1 cellular context compared by ENCODE assay signal in the genomic region with DNA sequence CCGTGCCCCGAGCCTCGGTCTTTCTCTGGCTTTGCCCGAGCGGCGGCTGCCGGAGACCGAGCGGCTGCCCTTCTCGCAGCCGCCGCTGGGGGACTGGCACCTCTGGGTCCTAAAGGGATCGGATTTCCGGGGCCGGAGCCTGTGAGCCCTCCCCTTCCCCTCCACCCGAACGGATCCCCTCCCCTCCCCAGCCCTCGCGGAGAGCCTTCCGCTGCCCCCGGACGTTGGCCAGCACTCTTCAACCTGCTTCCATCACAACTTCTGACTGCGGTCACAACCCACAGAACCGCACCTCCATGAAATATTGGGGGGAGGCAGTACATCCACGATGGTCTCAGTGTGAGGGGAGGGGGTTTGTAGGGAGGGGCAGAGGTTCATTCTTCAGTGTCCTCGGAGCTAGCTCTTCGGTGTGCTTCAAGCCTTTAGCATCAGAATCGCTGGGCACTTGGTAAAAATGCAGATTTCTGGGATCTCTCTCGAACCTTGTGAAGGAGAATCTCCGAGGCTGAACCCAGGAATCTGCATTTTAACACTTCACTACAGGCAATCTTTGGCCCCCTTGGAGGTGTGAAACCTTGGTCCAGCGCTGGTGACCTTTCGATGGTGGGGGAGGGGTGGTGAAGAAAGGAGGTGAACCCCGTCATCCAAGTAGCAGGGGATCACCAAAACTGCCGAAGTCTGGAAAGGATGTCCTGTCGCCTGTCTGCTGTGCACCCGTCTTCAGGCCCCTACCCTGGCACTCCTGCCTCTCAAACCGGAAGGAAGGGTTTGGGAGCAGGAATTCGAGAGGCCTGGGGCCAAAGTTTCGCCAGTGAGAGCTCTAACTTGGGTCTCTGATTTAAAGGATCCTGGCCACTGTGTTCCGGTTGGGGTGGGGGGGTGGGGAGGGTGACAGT.
TF ChIP-seq lines count a peak whose summit lies in the region.

No MANE protein-coding gene starts in this region.

TF ChIP-seq in HEK293, 187 proteins besides CTCF, POLR2A, EP300 and RAD21 (continued from another document and continues in another):
- TF ChIP-seq PRDM10 (tag by site-specific recombination; IDR thresholded peaks at IDR 0.05): peak; percentile 57; the same call in 1 of the 2 replicates
- TF ChIP-seq ZNF658 (tag by site-specific recombination; IDR thresholded peaks at IDR 0.05): no peak
- no peak for TF ChIP-seq ZNF626 (tag by site-specific recombination; IDR thresholded peaks at IDR 0.05)
- TF ChIP-seq ZNF843 (tag by site-specific recombination; IDR thresholded peaks at IDR 0.05): no peak
- 0 out of 2 replicates have a peak, but pooled peaks have one; percentile 9 for TF ChIP-seq ZNF596 (tag by site-specific recombination; IDR thresholded peaks at IDR 0.05)
- 0 out of 2 replicates have a peak, but pooled peaks have one; percentile 35 for TF ChIP-seq ZNF394 (tag by site-specific recombination; IDR thresholded peaks at IDR 0.05; ENCODE audit: borderline replicate concordance)
- peak; percentile 64 for TF ChIP-seq MZF1 (tag by site-specific recombination; IDR thresholded peaks at IDR 0.05; ENCODE audit: borderline replicate concordance)
- no peak for TF ChIP-seq ZNF311 (tag by site-specific recombination; IDR thresholded peaks at IDR 0.05; ENCODE audit: borderline replicate concordance)
- no peak for TF ChIP-seq KLF10 (tag by site-specific recombination; IDR thresholded peaks at IDR 0.05)
- TF ChIP-seq ZNF184 (tag by site-specific recombination; IDR thresholded peaks at IDR 0.05): no peak
- no peak for TF ChIP-seq ZNF112 (tag by site-specific recombination; IDR thresholded peaks at IDR 0.05)
- TF ChIP-seq, protein P1, sequence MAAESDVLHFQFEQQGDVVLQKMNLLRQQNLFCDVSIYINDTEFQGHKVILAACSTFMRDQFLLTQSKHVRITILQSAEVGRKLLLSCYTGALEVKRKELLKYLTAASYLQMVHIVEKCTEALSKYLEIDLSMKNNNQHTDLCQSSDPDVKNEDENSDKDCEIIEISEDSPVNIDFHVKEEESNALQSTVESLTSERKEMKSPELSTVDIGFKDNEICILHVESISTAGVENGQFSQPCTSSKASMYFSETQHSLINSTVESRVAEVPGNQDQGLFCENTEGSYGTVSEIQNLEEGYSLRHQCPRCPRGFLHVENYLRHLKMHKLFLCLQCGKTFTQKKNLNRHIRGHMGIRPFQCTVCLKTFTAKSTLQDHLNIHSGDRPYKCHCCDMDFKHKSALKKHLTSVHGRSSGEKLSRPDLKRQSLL (tag by site-specific recombination; IDR thresholded peaks at IDR 0.05): no peak
- TF ChIP-seq, protein P2, sequence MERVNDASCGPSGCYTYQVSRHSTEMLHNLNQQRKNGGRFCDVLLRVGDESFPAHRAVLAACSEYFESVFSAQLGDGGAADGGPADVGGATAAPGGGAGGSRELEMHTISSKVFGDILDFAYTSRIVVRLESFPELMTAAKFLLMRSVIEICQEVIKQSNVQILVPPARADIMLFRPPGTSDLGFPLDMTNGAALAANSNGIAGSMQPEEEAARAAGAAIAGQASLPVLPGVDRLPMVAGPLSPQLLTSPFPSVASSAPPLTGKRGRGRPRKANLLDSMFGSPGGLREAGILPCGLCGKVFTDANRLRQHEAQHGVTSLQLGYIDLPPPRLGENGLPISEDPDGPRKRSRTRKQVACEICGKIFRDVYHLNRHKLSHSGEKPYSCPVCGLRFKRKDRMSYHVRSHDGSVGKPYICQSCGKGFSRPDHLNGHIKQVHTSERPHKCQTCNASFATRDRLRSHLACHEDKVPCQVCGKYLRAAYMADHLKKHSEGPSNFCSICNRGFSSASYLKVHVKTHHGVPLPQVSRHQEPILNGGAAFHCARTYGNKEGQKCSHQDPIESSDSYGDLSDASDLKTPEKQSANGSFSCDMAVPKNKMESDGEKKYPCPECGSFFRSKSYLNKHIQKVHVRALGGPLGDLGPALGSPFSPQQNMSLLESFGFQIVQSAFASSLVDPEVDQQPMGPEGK (tag by site-specific recombination; IDR thresholded peaks at IDR 0.05): peak; percentile 97
- TF ChIP-seq ZNF664 (tag by site-specific recombination; IDR thresholded peaks at IDR 0.05): no peak
- no peak for TF ChIP-seq ZNF302 (tag by site-specific recombination; IDR thresholded peaks at IDR 0.05; ENCODE audit: low read depth)
- TF ChIP-seq ZNF140 (tag by site-specific recombination; IDR thresholded peaks at IDR 0.05): no peak
- no peak for TF ChIP-seq PBX3 (CRISPR knock-in tag; IDR thresholded peaks at IDR 0.05)
- no peak for TF ChIP-seq ZFP3 (tag by site-specific recombination; IDR thresholded peaks at IDR 0.05; ENCODE audit: low read depth)
- no peak for TF ChIP-seq ZNF654 (tag by site-specific recombination; IDR thresholded peaks at IDR 0.05; ENCODE audit: low read depth)
- TF ChIP-seq KLF7 (tag by site-specific recombination; IDR thresholded peaks at IDR 0.05; ENCODE audit: borderline replicate concordance): no peak
- TF ChIP-seq ZFP37 (tag by site-specific recombination; IDR thresholded peaks at IDR 0.05): peak; percentile 32; the same call in 1 of the 2 replicates
- TF ChIP-seq YY2 (tag by site-specific recombination; IDR thresholded peaks at IDR 0.05): no peak
- TF ChIP-seq ZNF785 (tag by site-specific recombination; IDR thresholded peaks at IDR 0.05): no peak
- no peak for TF ChIP-seq MYNN (tag by site-specific recombination; IDR thresholded peaks at IDR 0.05; ENCODE audit: borderline replicate concordance)
- TF ChIP-seq ZNF558 (tag by site-specific recombination; IDR thresholded peaks at IDR 0.05): no peak
- TF ChIP-seq ZNF426 (tag by site-specific recombination; IDR thresholded peaks at IDR 0.05): no peak
- peak; percentile 76; the same call in 1 of the 2 replicates for TF ChIP-seq PRDM1 (tag by site-specific recombination; IDR thresholded peaks at IDR 0.05)
- TF ChIP-seq ZNF335 (tag by site-specific recombination; conservative IDR thresholded peaks at IDR 0.05): peak; percentile 97
- TF ChIP-seq ZNF175 (tag by site-specific recombination; IDR thresholded peaks at IDR 0.05): no peak
- no peak for TF ChIP-seq ZBTB44 (tag by site-specific recombination; IDR thresholded peaks at IDR 0.05)
- no peak for TF ChIP-seq MEIS1 (CRISPR knock-in tag; IDR thresholded peaks at IDR 0.05; ENCODE audit: borderline replicate concordance)
- no peak for TF ChIP-seq ZNF23 (tag by site-specific recombination; IDR thresholded peaks at IDR 0.05; ENCODE audit: borderline replicate concordance)
- peak; percentile 76 for TF ChIP-seq ZXDB (tag by site-specific recombination; IDR thresholded peaks at IDR 0.05)
- no peak for TF ChIP-seq ZNF221 (tag by site-specific recombination; IDR thresholded peaks at IDR 0.05; ENCODE audit: borderline replicate concordance)
- TF ChIP-seq ZNF629 (tag by site-specific recombination; IDR thresholded peaks at IDR 0.05): peak; percentile 85
- no peak for TF ChIP-seq ZNF692 (tag by site-specific recombination; IDR thresholded peaks at IDR 0.05)
- TF ChIP-seq, protein P3, sequence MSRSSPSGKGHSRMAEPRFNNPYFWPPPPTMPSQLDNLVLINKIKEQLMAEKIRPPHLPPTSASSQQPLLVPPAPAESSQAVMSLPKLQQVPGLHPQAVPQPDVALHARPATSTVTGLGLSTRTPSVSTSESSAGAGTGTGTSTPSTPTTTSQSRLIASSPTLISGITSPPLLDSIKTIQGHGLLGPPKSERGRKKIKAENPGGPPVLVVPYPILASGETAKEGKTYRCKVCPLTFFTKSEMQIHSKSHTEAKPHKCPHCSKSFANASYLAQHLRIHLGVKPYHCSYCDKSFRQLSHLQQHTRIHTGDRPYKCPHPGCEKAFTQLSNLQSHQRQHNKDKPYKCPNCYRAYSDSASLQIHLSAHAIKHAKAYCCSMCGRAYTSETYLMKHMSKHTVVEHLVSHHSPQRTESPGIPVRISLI (tag by site-specific recombination; IDR thresholded peaks at IDR 0.05): no peak
- TF ChIP-seq ZBTB49 (tag by site-specific recombination; IDR thresholded peaks at IDR 0.05; ENCODE audit: low read depth): no peak
- TF ChIP-seq ZNF169 (tag by site-specific recombination; IDR thresholded peaks at IDR 0.05): no peak
- TF ChIP-seq WT1 (tag by site-specific recombination; IDR thresholded peaks at IDR 0.05): peak; percentile 44; the same call in 1 of the 2 replicates
- no peak for TF ChIP-seq ZNF510 (tag by site-specific recombination; IDR thresholded peaks at IDR 0.05; ENCODE audit: insufficient replicate concordance)
- peak; percentile 61 for TF ChIP-seq ZBTB21 (tag by site-specific recombination; IDR thresholded peaks at IDR 0.05)
- peak; percentile 53; the same call in 1 of the 2 replicates for TF ChIP-seq ZEB2 (tag by site-specific recombination; IDR thresholded peaks at IDR 0.05)
